ENCODE assay signal across 12 cellular contexts in genomic region chr3:181943285-181943684, GRCh38.
"Had no signal": no experiment of that assay in that cellular context is flagged by ENCODE, and none has a peak within 500 bp of the region (broad histone marks: within the 10 kb centered on the region; RNA-seq: fewer than 3 reads in every experiment).

No MANE protein-coding gene starts in this region.

- H3K36me3 ChIP-seq: brain microvascular endothelial cell, uterus had no signal

- H3K27me3 ChIP-seq: brain microvascular endothelial cell, uterus had no signal

- H3K4me3 ChIP-seq: uterus had no signal

- H3K27ac ChIP-seq: brain microvascular endothelial cell, uterus had no signal

- ATAC-seq: activated T-cell treated with anti-CD3 and anti-CD28 coated beads, Interleukin-2, amount 50 U/mL, for 4 hours; esophagus mucosa; left lobe of liver; natural killer cell treated with Interleukin-12 subunit alpha and Interleukin-12 subunit beta and Interleukin-15 and Interleukin-18, amount 100 ng/mL, for 72 hours had no signal

- DNase-seq: activated CD4-positive, alpha-beta memory T cell treated with anti-CD3 and anti-CD28 coated beads for 36 hours; activated effector memory CD4-positive, alpha-beta T cell treated with anti-CD3 and anti-CD28 coated beads, Interleukin-2, amount 50 U/mL, for 16 hours; activated T-cell treated with anti-CD3 and anti-CD28 coated beads, Interleukin-2, amount 50 U/mL, for 4 hours; brain microvascular endothelial cell; stimulated activated CD4-positive, alpha-beta T cell treated with anti-CD3 and anti-CD28 coated beads, Interleukin-2, amount 100 ng/mL, for 48 hours; stimulated activated CD8-positive, alpha-beta memory T cell treated with anti-CD3 and anti-CD28 coated beads, Interleukin-4, amount 100 ng/mL, for 48 hours; T1000; uterus had no signal

- H3K4me1 ChIP-seq: uterus had no signal

- H3K9me3 ChIP-seq: uterus had no signal

- FAIRE-seq: islet of Langerhans had no signal
